Comparison of ENCODE assay signal across 8 cellular contexts in genomic region chr16:23453338-23454052, GRCh38. TPM values are rescaled to one million over a fixed set of nuclear protein-coding genes. Genes with fewer than 3 reads are reported as not detected.
DNase-seq lines count a peak whose midpoint lies in the region; ATAC-seq and TF ChIP-seq lines count a peak whose summit lies in the region.

No MANE protein-coding gene starts in this region.

- H3K27ac ChIP-seq in left lung (peak overlapping the region in 1 of 2 donors; percentile 90), tibial artery (peak overlapping the region; percentile 74 to 87)

- no peaks in the 10 kb centered on the region for H3K27me3 ChIP-seq in left lung
- no peaks in the 10 kb centered on the region for H3K27me3 ChIP-seq in tibial artery

- H3K4me1 ChIP-seq in left lung = peaks cover 5 to 33% of the 10 kb centered on the region in 2 donors
- H3K4me1 ChIP-seq in tibial artery = peaks cover 0 to 39% (median 17%) of the 10 kb centered on the region in 4 donors

- intact Hi-C loops in activated CD4-positive, alpha-beta T cell treated with anti-CD3 and anti-CD28 coated beads, Interleukin-2, amount 10 ng/mL, durations not matched to agents 24 days and 14 days (cut with micrococcal nuclease) = loop anchor here (1.0 to 5.0 kb wide), 2 partner anchors 56 to 144 kb away; partner anchors contain the start of gene NDUFAB1
- intact Hi-C loops in left lung (cut with DNase I) (no loop called here), tibial artery (cut with DNase I; ENCODE audit: low total_unique reads) (loop anchor here (5.0 kb wide), 1 partner anchor 54 kb away; no protein-coding TSS in a partner anchor)

- TF ChIP-seq CTCF in left lung (IDR thresholded peaks at IDR 0.05) (no peak), tibial artery (IDR thresholded peaks at IDR 0.05) (no peak)

- no peak for DNase-seq in activated CD4-positive, alpha-beta T cell treated with anti-CD3 and anti-CD28 coated beads, Interleukin-2, amount 10 ng/mL, durations not matched to agents 24 days and 14 days
- no peak for DNase-seq in activated CD4-positive, alpha-beta T cell treated with anti-CD3 and anti-CD28 coated beads, Interleukin-2, amount 50 U/mL, for 1 hour
- no peak for DNase-seq in activated naive CD8-positive, alpha-beta T cell treated with anti-CD3 and anti-CD28 coated beads, Interleukin-2, amount 50 U/mL, for 24 hours
- DNase-seq in left lung (no peak), tibial artery (no peak), NCI-H446 (lab: John Stamatoyannopoulos, UW) (no peak), LoVo (ENCODE audit: low spot score) (no peak), iPS-NIHi7 (ENCODE audit: extremely low spot score) (no peak)

- H3K9me3 Mint-ChIP-seq in activated CD4-positive, alpha-beta T cell treated with anti-CD3 and anti-CD28 coated beads, Interleukin-2, amount 10 ng/mL, durations not matched to agents 24 days and 14 days = no peaks in the 10 kb centered on the region
- no peaks in the 10 kb centered on the region for H3K9me3 Mint-ChIP-seq in activated naive CD8-positive, alpha-beta T cell treated with anti-CD3 and anti-CD28 coated beads, Interleukin-2, amount 50 U/mL, for 24 hours

- no peak for ATAC-seq in activated naive CD8-positive, alpha-beta T cell treated with anti-CD3 and anti-CD28 coated beads, Interleukin-2, amount 50 U/mL, for 24 hours
- no peak for ATAC-seq in left lung

- no peaks in the 10 kb centered on the region for H3K27me3 Mint-ChIP-seq in activated CD4-positive, alpha-beta T cell treated with anti-CD3 and anti-CD28 coated beads, Interleukin-2, amount 10 ng/mL, durations not matched to agents 24 days and 14 days
- H3K27me3 Mint-ChIP-seq in activated naive CD8-positive, alpha-beta T cell treated with anti-CD3 and anti-CD28 coated beads, Interleukin-2, amount 50 U/mL, for 24 hours = no peaks in the 10 kb centered on the region

- H3K4me1 Mint-ChIP-seq in activated CD4-positive, alpha-beta T cell treated with anti-CD3 and anti-CD28 coated beads, Interleukin-2, amount 10 ng/mL, durations not matched to agents 24 days and 14 days = peaks cover 16% of the 10 kb centered on the region
- H3K4me1 Mint-ChIP-seq in activated naive CD8-positive, alpha-beta T cell treated with anti-CD3 and anti-CD28 coated beads, Interleukin-2, amount 50 U/mL, for 24 hours = peaks cover 27% of the 10 kb centered on the region

- H3K4me3 Mint-ChIP-seq in activated CD4-positive, alpha-beta T cell treated with anti-CD3 and anti-CD28 coated beads, Interleukin-2, amount 10 ng/mL, durations not matched to agents 24 days and 14 days = peak overlapping the region; percentile 98
- H3K4me3 Mint-ChIP-seq in activated naive CD8-positive, alpha-beta T cell treated with anti-CD3 and anti-CD28 coated beads, Interleukin-2, amount 50 U/mL, for 24 hours = peak overlapping the region; percentile 96

- no peaks in the 10 kb centered on the region for H3K36me3 Mint-ChIP-seq in activated CD4-positive, alpha-beta T cell treated with anti-CD3 and anti-CD28 coated beads, Interleukin-2, amount 10 ng/mL, durations not matched to agents 24 days and 14 days (ENCODE audit: low read depth)
- no peaks in the 10 kb centered on the region for H3K36me3 Mint-ChIP-seq in activated naive CD8-positive, alpha-beta T cell treated with anti-CD3 and anti-CD28 coated beads, Interleukin-2, amount 50 U/mL, for 24 hours (ENCODE audit: low read depth)

- peak overlapping the region; percentile 95 for H3K27ac Mint-ChIP-seq in activated CD4-positive, alpha-beta T cell treated with anti-CD3 and anti-CD28 coated beads, Interleukin-2, amount 10 ng/mL, durations not matched to agents 24 days and 14 days
- peak overlapping the region; percentile 91 for H3K27ac Mint-ChIP-seq in activated naive CD8-positive, alpha-beta T cell treated with anti-CD3 and anti-CD28 coated beads, Interleukin-2, amount 50 U/mL, for 24 hours

- no peaks in the 10 kb centered on the region for H3K36me3 ChIP-seq in left lung
- H3K36me3 ChIP-seq in tibial artery = no peaks in the 10 kb centered on the region

- H3K9me3 ChIP-seq in left lung (no peaks in the 10 kb centered on the region), tibial artery (no peaks in the 10 kb centered on the region)

- H3K4me3 ChIP-seq in left lung = peak overlapping the region; percentile 78 to 98
- peak overlapping the region; percentile 80 to 92 for H3K4me3 ChIP-seq in tibial artery

RNA-seq across cellular contexts. Expression of gene COG7, which starts 0.5 kb away (rescaled TPM):
- total RNA-seq in activated CD4-positive, alpha-beta T cell treated with anti-CD3 and anti-CD28 coated beads, Interleukin-2, amount 10 ng/mL, durations not matched to agents 24 days and 14 days = 21.6 and 25.6 TPM in 2 replicates
- 10 to 100 TPM; 19.8 to 22.0 TPM for total RNA-seq in left lung

RNA-seq across cellular contexts. Expression of gene GGA2, which starts 56.8 kb away (rescaled TPM):
- total RNA-seq in activated CD4-positive, alpha-beta T cell treated with anti-CD3 and anti-CD28 coated beads, Interleukin-2, amount 10 ng/mL, durations not matched to agents 24 days and 14 days = 109 and 113 TPM in 2 replicates
- 100 to 1,000 TPM; 125 to 133 TPM for total RNA-seq in left lung

Comparison
In these comparisons a context has a peak if more than half of its experiments do, and no peak if none do; other contexts are left out.
1. intact Hi-C loops: an anchor here in activated CD4-positive, alpha-beta T cell treated with anti-CD3 and anti-CD28 coated beads, Interleukin-2, amount 10 ng/mL, durations not matched to agents 24 days and 14 days (1.0 to 5.0 kb wide) and tibial artery (5.0 kb wide); none called in left lung.